8 cellular contexts compared by ENCODE assay signal in the genomic region with DNA sequence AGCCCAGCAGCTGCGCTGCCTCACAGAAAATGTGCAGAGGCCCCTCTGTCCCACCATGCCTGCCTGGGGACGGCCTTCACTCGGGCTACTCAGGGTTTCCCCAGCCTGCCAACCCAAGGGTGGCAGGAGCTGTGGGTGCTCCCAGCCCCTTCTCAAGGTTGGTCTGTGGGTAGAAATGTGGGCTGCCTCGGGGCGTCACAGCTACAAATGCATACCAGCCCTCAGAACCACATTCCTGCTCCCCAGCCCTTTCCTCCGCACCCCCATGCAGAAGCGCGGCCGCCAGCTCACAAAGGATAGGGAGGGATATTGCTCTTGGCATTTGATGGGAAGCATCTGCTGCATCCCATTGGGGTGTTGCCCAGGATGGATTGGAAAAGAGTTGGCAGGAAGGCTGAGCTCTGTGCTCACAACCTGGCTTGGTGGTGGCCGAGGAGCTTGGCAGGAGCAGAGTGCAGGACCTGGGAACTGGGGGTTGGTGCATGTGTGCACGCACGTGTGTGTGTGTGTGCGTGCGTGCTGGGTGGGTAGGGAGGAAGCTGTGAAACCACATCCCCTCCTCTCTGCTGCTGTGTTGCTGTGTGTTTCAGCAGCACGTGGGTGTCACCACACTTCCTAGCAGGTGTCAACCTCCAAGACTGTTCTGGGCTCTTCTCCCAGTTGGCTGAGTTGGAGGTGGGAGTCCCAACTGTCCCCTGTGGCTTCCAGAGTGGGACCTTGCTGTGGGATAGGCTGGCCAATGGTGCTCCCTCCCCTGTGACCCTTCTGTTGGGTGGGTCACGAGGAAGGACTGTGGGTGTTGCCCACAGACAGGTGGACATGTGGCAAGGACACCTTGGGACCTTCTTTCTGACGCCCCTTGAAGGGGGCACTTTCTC.
A peak's percentile ranks its signal among the peaks of the same experiment; 100 is the strongest.
DNase-seq lines count a peak whose midpoint lies in the region; TF ChIP-seq lines count a peak whose summit lies in the region.

No MANE protein-coding gene starts in this region.

- H3K4me3 ChIP-seq in ACC112 (ENCODE audit: low read depth, low read length): no peak overlapping the region
- peak overlapping the region; percentile 38 for H3K4me3 ChIP-seq in Jurkat, Clone E6-1 (ENCODE audit: low read length)
- no peak overlapping the region for H3K4me3 ChIP-seq in prostate gland
- no peak overlapping the region for H3K4me3 ChIP-seq in SJCRH30

- peak; percentile 99 for DNase-seq in Jurkat, Clone E6-1 (ENCODE audit: low read depth, low spot score)
- peak; percentile 78 for DNase-seq in activated CD8-positive, alpha-beta memory T cell treated with anti-CD3 and anti-CD28 coated beads, Interleukin-2, amount 50 U/mL, for 1 hour (ENCODE audit: extremely low read depth)
- peak; percentile 84 for DNase-seq in fibroblast of gingiva (ENCODE audit: low read depth)
- DNase-seq in prostate gland (ENCODE audit: low spot score): no peak
- DNase-seq in SJCRH30: no peak
- no peak for DNase-seq in glomerular visceral epithelial cell (ENCODE audit: extremely low spot score)

- H3K9me3 ChIP-seq in prostate gland (no peaks in the 10 kb centered on the region), SJCRH30 (replicated peaks) (no peaks in the 10 kb centered on the region)

- no peaks in the 10 kb centered on the region for H3K36me3 ChIP-seq in ACC112 (ENCODE audit: insufficient read depth, low read length)
- H3K36me3 ChIP-seq in prostate gland: no peaks in the 10 kb centered on the region
- no peaks in the 10 kb centered on the region for H3K36me3 ChIP-seq in SJCRH30

- no peaks in the 10 kb centered on the region for H3K27me3 ChIP-seq in ACC112 (ENCODE audit: insufficient read depth, low read length)
- H3K27me3 ChIP-seq in prostate gland (replicated peaks; ENCODE audit: insufficient read depth): no peaks in the 10 kb centered on the region
- no peaks in the 10 kb centered on the region for H3K27me3 ChIP-seq in SJCRH30

- H3K4me1 ChIP-seq in ACC112 (ENCODE audit: control insufficient read depth, insufficient read depth, low read length, unreplicated experiment): peaks cover 45% of the 10 kb centered on the region
- H3K4me1 ChIP-seq in prostate gland (replicated peaks): peaks cover 28% of the 10 kb centered on the region
- H3K4me1 ChIP-seq in SJCRH30: peaks cover 37% of the 10 kb centered on the region

- H3K79me2 ChIP-seq in ACC112 (ENCODE audit: control insufficient read depth, insufficient read depth, low read length, unreplicated experiment): peaks cover 68% of the 10 kb centered on the region

- no peak overlapping the region for H2AFZ ChIP-seq in ACC112 (ENCODE audit: low read length, unreplicated experiment)

- intact Hi-C loops in prostate gland (cut with DNase I): no loop called here

- 40% methylated on average over 17 of the region's 17 CpGs for WGBS in prostate gland

- TF ChIP-seq POLR2A in GM19193 (IDR thresholded peaks at IDR 0.05; ENCODE audit: extremely low read depth, insufficient read depth, insufficient read length) (peak; percentile 51), prostate gland (IDR thresholded peaks at IDR 0.05) (no peak)

- no peak for TF ChIP-seq CTCF in prostate gland (IDR thresholded peaks at IDR 0.05)

- H3K27ac ChIP-seq in ACC112 (ENCODE audit: low read depth, low read length) (0 out of 2 replicates have a peak overlapping the region, but pooled peaks have one; percentile 32), prostate gland (peak overlapping the region; percentile 17 to 60), SJCRH30 (no peak overlapping the region)

Comparison
In these comparisons a context has a peak if more than half of its experiments do, and no peak if none do; other contexts are left out.
1. DNase-seq: peak in Jurkat, Clone E6-1 (single experiment), activated CD8-positive, alpha-beta memory T cell treated with anti-CD3 and anti-CD28 coated beads, Interleukin-2, amount 50 U/mL, for 1 hour (single experiment) and fibroblast of gingiva (single experiment); none in prostate gland (single experiment), SJCRH30 (0 of 2) and glomerular visceral epithelial cell (single experiment).